In genomic region chr10:110414563-110415309, GRCh38 we compare ENCODE assay signal across 9 cellular contexts.
DNase-seq lines count a peak whose midpoint lies in the region; ATAC-seq and TF ChIP-seq lines count a peak whose summit lies in the region.
"Had no signal": no experiment of that assay in that cellular context is flagged by ENCODE, and none has a peak within 500 bp of the region (broad histone marks: within the 10 kb centered on the region; RNA-seq: fewer than 3 reads in every experiment).

No MANE protein-coding gene starts in this region.

- H3K36me3 Mint-ChIP-seq in T-helper 2 cell treated with Interferon-gamma antibody and Interleukin-4, amounts not matched to agents 5 μg/mL and 100 μg/mL, for 36 hours (ENCODE audit: low read depth): no peaks in the 10 kb centered on the region
- H3K36me3 Mint-ChIP-seq in progenitor cell of endocrine pancreas (ENCODE audit: insufficient read depth): no peaks in the 10 kb centered on the region

- H3K9me3 Mint-ChIP-seq in T-helper 2 cell treated with Interferon-gamma antibody and Interleukin-4, amounts not matched to agents 5 μg/mL and 100 μg/mL, for 36 hours: no peaks in the 10 kb centered on the region
- no peaks in the 10 kb centered on the region for H3K9me3 Mint-ChIP-seq in progenitor cell of endocrine pancreas (ENCODE audit: low read depth)

- no peaks in the 10 kb centered on the region for H3K79me2 ChIP-seq in ACC112 (ENCODE audit: control insufficient read depth, insufficient read depth, low read length, unreplicated experiment)

- peak overlapping the region; percentile 73 for H3K4me3 Mint-ChIP-seq in T-helper 2 cell treated with Interferon-gamma antibody and Interleukin-4, amounts not matched to agents 5 μg/mL and 100 μg/mL, for 36 hours
- H3K4me3 Mint-ChIP-seq in progenitor cell of endocrine pancreas (ENCODE audit: low read depth): no peak overlapping the region

- 76 to 89% methylated on average over 4 to 9 of the region's 10 CpGs for WGBS in body of pancreas, 2 donors

- H3K36me3 ChIP-seq in ACC112 (ENCODE audit: insufficient read depth, low read length): no peaks in the 10 kb centered on the region
- no peaks in the 10 kb centered on the region for H3K36me3 ChIP-seq in body of pancreas (replicated peaks in 1 of 2; ENCODE audit: insufficient read depth in 1 of 2, low read depth in 2 of 2)
- no peaks in the 10 kb centered on the region for H3K36me3 ChIP-seq in SJCRH30

- DNase-seq in T-helper 2 cell treated with Interferon-gamma antibody and Interleukin-4, amounts not matched to agents 5 μg/mL and 100 μg/mL, for 36 hours (ENCODE audit: low spot score): peak; percentile 93
- DNase-seq in body of pancreas (peak in 3 of 4 donors; percentile 23 to 41 (median 30)), progenitor cell of endocrine pancreas (ENCODE audit: low spot score, unreplicated experiment) (no peak), hippocampal formation (lab: John Stamatoyannopoulos, UW) (no peak), SJCRH30 (no peak)

- TF ChIP-seq CTCF in body of pancreas (IDR thresholded peaks at IDR 0.05): no peak
- no peak for TF ChIP-seq CTCF in progenitor cell of endocrine pancreas (IDR thresholded peaks at IDR 0.05; ENCODE audit: unreplicated experiment)

- H3K4me3 ChIP-seq in ACC112 (ENCODE audit: low read depth, low read length): no peak overlapping the region
- no peak overlapping the region for H3K4me3 ChIP-seq in body of pancreas
- no peak overlapping the region for H3K4me3 ChIP-seq in SJCRH30

- no peaks in the 10 kb centered on the region for H3K9me3 ChIP-seq in body of pancreas
- no peaks in the 10 kb centered on the region for H3K9me3 ChIP-seq in SJCRH30 (replicated peaks)

- no peaks in the 10 kb centered on the region for H3K27me3 Mint-ChIP-seq in T-helper 2 cell treated with Interferon-gamma antibody and Interleukin-4, amounts not matched to agents 5 μg/mL and 100 μg/mL, for 36 hours (ENCODE audit: low read depth)
- H3K27me3 Mint-ChIP-seq in progenitor cell of endocrine pancreas: no peaks in the 10 kb centered on the region

- peak; percentile 90 for ATAC-seq in GM19324 (IDR thresholded peaks at IDR 0.05; ENCODE audit: low FRiP score, unreplicated experiment)
- ATAC-seq in HG03378 (IDR thresholded peaks at IDR 0.05; ENCODE audit: unreplicated experiment): peak; percentile 86
- ATAC-seq in body of pancreas: no peak

- TF ChIP-seq POLR2A in body of pancreas (IDR thresholded peaks at IDR 0.05): no peak

- intact Hi-C loops in body of pancreas (cut with DNase I): no loop called here

- H3K4me1 Mint-ChIP-seq in T-helper 2 cell treated with Interferon-gamma antibody and Interleukin-4, amounts not matched to agents 5 μg/mL and 100 μg/mL, for 36 hours (ENCODE audit: low read depth): peaks cover 50% of the 10 kb centered on the region
- peaks cover 14% of the 10 kb centered on the region for H3K4me1 Mint-ChIP-seq in progenitor cell of endocrine pancreas (ENCODE audit: low read depth)

- no peak overlapping the region for H2AFZ ChIP-seq in ACC112 (ENCODE audit: low read length, unreplicated experiment)

- H3K27ac ChIP-seq in ACC112 (ENCODE audit: low read depth, low read length) (peak overlapping the region; percentile 95; the same call in 1 of the 2 replicates), body of pancreas (no peak overlapping the region), SJCRH30 (no peak overlapping the region)
- H3K27ac ChIP-seq: C4-2B had no signal

- no peaks in the 10 kb centered on the region for H3K27me3 ChIP-seq in ACC112 (ENCODE audit: insufficient read depth, low read length)
- no peaks in the 10 kb centered on the region for H3K27me3 ChIP-seq in body of pancreas
- H3K27me3 ChIP-seq in SJCRH30: no peaks in the 10 kb centered on the region; the same call in 1 of the 2 replicates

- peaks cover 70% of the 10 kb centered on the region for H3K4me1 ChIP-seq in ACC112 (ENCODE audit: control insufficient read depth, insufficient read depth, low read length, unreplicated experiment)
- H3K4me1 ChIP-seq in body of pancreas: peaks cover 13% of the 10 kb centered on the region
- H3K4me1 ChIP-seq in SJCRH30: peaks cover 27% of the 10 kb centered on the region

- H3K27ac Mint-ChIP-seq in T-helper 2 cell treated with Interferon-gamma antibody and Interleukin-4, amounts not matched to agents 5 μg/mL and 100 μg/mL, for 36 hours: peak overlapping the region; percentile 88
- H3K27ac Mint-ChIP-seq in progenitor cell of endocrine pancreas: peak overlapping the region; percentile 62

Comparison
In these comparisons a context has a peak if more than half of its experiments do, and no peak if none do; other contexts are left out.
1. DNase-seq: peak in T-helper 2 cell treated with Interferon-gamma antibody and Interleukin-4, amounts not matched to agents 5 μg/mL and 100 μg/mL, for 36 hours (single experiment) and body of pancreas (3 of 4); none in progenitor cell of endocrine pancreas (single experiment), hippocampal formation (0 of 2) and SJCRH30 (0 of 2).